In genomic region chr4:173827707-173828106, GRCh38 we compare ENCODE assay signal across 21 cellular contexts.
A peak's percentile ranks its signal among the peaks of the same experiment; 100 is the strongest.
DNase-seq lines count a peak whose midpoint lies in the region; ATAC-seq and TF ChIP-seq lines count a peak whose summit lies in the region.
"Had no signal": no experiment of that assay in that cellular context is flagged by ENCODE, and none has a peak within 500 bp of the region (broad histone marks: within the 10 kb centered on the region; RNA-seq: fewer than 3 reads in every experiment).

No MANE protein-coding gene starts in this region.

- no TSS peak for BruUV-seq in A673 (replicated peaks; lab: Mats Ljungman, UMichigan)

- H3K4me2 ChIP-seq in Loucy (ENCODE audit: low read depth, low read length, poor library complexity, severe bottlenecking) (no peak overlapping the region), neuronal stem cell (ENCODE audit: insufficient read depth, low read length, poor library complexity, severe bottlenecking) (no peak overlapping the region)

- no peak overlapping the region for H2BK5ac ChIP-seq in neuronal stem cell (ENCODE audit: low read length)

- H3K36me3 ChIP-seq in A673 (ENCODE audit: insufficient read depth, low read length, poor library complexity, severe bottlenecking), result no peaks in the 10 kb centered on the region
- H3K36me3 ChIP-seq in Loucy (ENCODE audit: insufficient read depth, low read length), result no peaks in the 10 kb centered on the region
- H3K36me3 ChIP-seq in neuronal stem cell (replicated peaks in 1 of 2; ENCODE audit: control insufficient read depth in 2 of 2, insufficient read depth in 2 of 2, low read length in 2 of 2), result no peaks in the 10 kb centered on the region
- H3K36me3 ChIP-seq in spleen, result no peaks in the 10 kb centered on the region
- no peaks in the 10 kb centered on the region for H3K36me3 ChIP-seq in effector memory CD4-positive, alpha-beta T cell (ENCODE audit: control insufficient read depth, insufficient read depth, low read length)

- H3K27me3 ChIP-seq in A673 (replicated peaks; ENCODE audit: insufficient read depth, low read depth, low read length, poor library complexity) (no peaks in the 10 kb centered on the region), Loucy (ENCODE audit: insufficient read depth, low read length, poor library complexity, severe bottlenecking) (no peaks in the 10 kb centered on the region), neuronal stem cell (ENCODE audit: control insufficient read depth in 3 of 3, insufficient read depth in 3 of 3, low read depth in 1 of 3, low read length in 3 of 3) (no peaks in the 10 kb centered on the region), spleen (replicated peaks in 1 of 7) (no peaks in the 10 kb centered on the region)
- H3K27me3 ChIP-seq in effector memory CD4-positive, alpha-beta T cell (replicated peaks; ENCODE audit: control insufficient read depth, insufficient read depth, low read length, poor library complexity, severe bottlenecking), result no peaks in the 10 kb centered on the region

- no peaks in the 10 kb centered on the region for H3K79me1 ChIP-seq in neuronal stem cell (ENCODE audit: low read depth, low read length)

- no peak overlapping the region for H3K14ac ChIP-seq in neuronal stem cell (ENCODE audit: low read length)

- H3F3A ChIP-seq in Loucy (ENCODE audit: low read depth), result no peaks in the 10 kb centered on the region

- H2BK12ac ChIP-seq in neuronal stem cell (ENCODE audit: low read length), result no peak overlapping the region

- intact Hi-C loops in A673 (cut with micrococcal nuclease; ENCODE audit: unreplicated experiment) (no loop called here), spleen (cut with DNase I; ENCODE audit: low total_unique reads) (no loop called here)

- no peak overlapping the region for H4K8ac ChIP-seq in neuronal stem cell (ENCODE audit: low read depth, low read length)

- no peaks in the 10 kb centered on the region for H3K4me1 ChIP-seq in A673 (ENCODE audit: insufficient read depth, low read length, poor library complexity, severe bottlenecking)
- H3K4me1 ChIP-seq in Loucy (ENCODE audit: insufficient read depth, low read length, poor library complexity, severe bottlenecking), result no peaks in the 10 kb centered on the region
- H3K4me1 ChIP-seq in neuronal stem cell (ENCODE audit: control insufficient read depth in 2 of 2, insufficient read depth in 1 of 2, low read depth in 1 of 2, low read length in 2 of 2), result no peaks in the 10 kb centered on the region
- H3K4me1 ChIP-seq in spleen, result no peaks in the 10 kb centered on the region
- no peaks in the 10 kb centered on the region for H3K4me1 ChIP-seq in effector memory CD4-positive, alpha-beta T cell (ENCODE audit: control insufficient read depth, insufficient read depth, low read length, poor library complexity, severe bottlenecking)
- H3K4me1 ChIP-seq: Caco-2 had no signal

- H3K4ac ChIP-seq in neuronal stem cell (ENCODE audit: low read length), result no peak overlapping the region

- H3K9me2 ChIP-seq in Loucy (replicated peaks; ENCODE audit: low read depth, low read length), result no peaks in the 10 kb centered on the region

- H3K9ac ChIP-seq in Loucy (ENCODE audit: low read depth, low read length, poor library complexity, severe bottlenecking) (no peak overlapping the region), neuronal stem cell (ENCODE audit: low read depth, low read length, poor library complexity) (no peak overlapping the region)

- TF ChIP-seq CTCF in A673 (conservative IDR thresholded peaks at IDR 0.05; ENCODE audit: low read depth, low read length) (peak; percentile 48), C4-2B (conservative IDR thresholded peaks at IDR 0.05) (peak; percentile 11; the same call in 1 of the 2 replicates), Loucy (conservative IDR thresholded peaks at IDR 0.05; ENCODE audit: low read length) (peak; percentile 45; the same call in 1 of the 2 replicates), cardiac fibroblast (IDR thresholded peaks at IDR 0.05; ENCODE audit: low read depth, low read length) (no peak), spleen (IDR thresholded peaks at IDR 0.05 in 8 of 11, conservative IDR thresholded peaks at IDR 0.05 in 3 of 11) (peak in 2 of 11 experiments; percentile 5 to 7)

- ATAC-seq in GM19452 (IDR thresholded peaks at IDR 0.05; ENCODE audit: unreplicated experiment), result no peak
- ATAC-seq: effector memory CD8-positive, alpha-beta T cell; GM12878; natural killer cell treated with Interleukin-12 subunit alpha and Interleukin-12 subunit beta and Interleukin-15 and Interleukin-18, amount 100 ng/mL, for 72 hours had no signal

- H2BK120ac ChIP-seq in neuronal stem cell (ENCODE audit: low read depth, low read length), result no peak overlapping the region

- TF ChIP-seq POLR2A in spleen (IDR thresholded peaks at IDR 0.05), result no peak

- no peak overlapping the region for H4K91ac ChIP-seq in neuronal stem cell (ENCODE audit: low read depth, low read length, poor library complexity)

- CTCF ChIA-PET in A673 (lab: Charles Lee), result no interaction called here

- POLR2A ChIA-PET in A673 (lab: Charles Lee; ENCODE audit: low non-redundant PET), result no interaction called here

- no peak overlapping the region for H2AFZ ChIP-seq in Loucy (ENCODE audit: low read length)
- H2AFZ ChIP-seq in neuronal stem cell (ENCODE audit: low read length), result no peak overlapping the region

- no peaks in the 10 kb centered on the region for H3K79me2 ChIP-seq in Loucy (ENCODE audit: insufficient read depth, low read length)

- H3K23ac ChIP-seq in neuronal stem cell (ENCODE audit: low read depth, low read length, poor library complexity), result no peak overlapping the region

- no peak overlapping the region for H2AK5ac ChIP-seq in neuronal stem cell (ENCODE audit: low read depth, low read length)

- H3K9me3 ChIP-seq in A673 (ENCODE audit: low read depth, low read length, poor library complexity, severe bottlenecking) (no peaks in the 10 kb centered on the region), Loucy (ENCODE audit: insufficient read depth, low read depth, low read length) (no peaks in the 10 kb centered on the region), neuronal stem cell (replicated peaks in 1 of 2; ENCODE audit: control insufficient read depth in 2 of 2, insufficient read depth in 1 of 2, low read depth in 1 of 2, low read length in 2 of 2) (no peaks in the 10 kb centered on the region), spleen (peaks cover 0 to 8% (median 0%) of the 10 kb centered on the region in 8 donors)
- H3K9me3 ChIP-seq in effector memory CD4-positive, alpha-beta T cell (ENCODE audit: control insufficient read depth, low read length), result no peaks in the 10 kb centered on the region
- H3K9me3 ChIP-seq: Caco-2 had no signal

- no CpG with 5 or more reads among the region's 2 CpGs for WGBS in neuronal stem cell (ENCODE audit: extremely low coverage in 2 of 2, insufficient read length in 2 of 2, insufficient replicate concordance in 1 of 2), 2 donors
- WGBS in spleen, 5 donors, result 41 to 54% (median 47%) methylated on average over 2 of the region's 2 CpGs

- no peak overlapping the region for H2BK15ac ChIP-seq in neuronal stem cell (ENCODE audit: low read length)

- peak; percentile 52 for DNase-seq in A673 (ENCODE audit: low spot score)
- peak; percentile 11 to 18 for DNase-seq in cardiac fibroblast (ENCODE audit: low read depth in 2 of 2)
- DNase-seq in neuronal stem cell (ENCODE audit: low spot score), result no peak
- no peak for DNase-seq in spleen
- no peak for DNase-seq in effector memory CD4-positive, alpha-beta T cell
- DNase-seq: activated CD4-positive, alpha-beta T cell treated with anti-CD3 and anti-CD28 coated beads, Interleukin-2, amount 10 ng/mL, durations not matched to agents 24 days and 14 days; activated CD8-positive, alpha-beta memory T cell treated with anti-CD3 and anti-CD28 coated beads, Interleukin-2, amount 50 U/mL, for 4 hours; activated gamma-delta T cell; Caco-2; cerebellar nuclear complex; effector memory CD8-positive, alpha-beta T cell; GDM1; NCI-H2029; NCI-H510A; stimulated activated CD4-positive, alpha-beta T cell treated with anti-CD3 and anti-CD28 coated beads, Interleukin-4, amount 100 ng/mL, for 4 hours had no signal

- H3K18ac ChIP-seq in neuronal stem cell (ENCODE audit: low read length), result no peak overlapping the region

- H3K4me3 ChIP-seq in A673 (ENCODE audit: low read depth, low read length, poor library complexity, severe bottlenecking), result no peak overlapping the region
- H3K4me3 ChIP-seq in Loucy (ENCODE audit: low read length, poor library complexity, severe bottlenecking), result no peak overlapping the region
- no peak overlapping the region for H3K4me3 ChIP-seq in cardiac fibroblast (replicated peaks in 1 of 2; ENCODE audit: low read depth in 2 of 2, low read length in 2 of 2)
- H3K4me3 ChIP-seq in neuronal stem cell (ENCODE audit: low read length in 2 of 2), result no peak overlapping the region
- no peak overlapping the region for H3K4me3 ChIP-seq in spleen
- H3K4me3 ChIP-seq in effector memory CD4-positive, alpha-beta T cell (ENCODE audit: insufficient read depth, low read depth, low read length, poor library complexity, severe bottlenecking), result no peak overlapping the region
- H3K4me3 ChIP-seq: GM12878, skin epidermis had no signal

- H3K27ac ChIP-seq in A673 (ENCODE audit: low read depth, low read length, poor library complexity, severe bottlenecking), result no peak overlapping the region
- no peak overlapping the region for H3K27ac ChIP-seq in C4-2B
- H3K27ac ChIP-seq in neuronal stem cell (replicated peaks; ENCODE audit: low read length), result no peak overlapping the region
- no peak overlapping the region for H3K27ac ChIP-seq in spleen
- no peak overlapping the region for H3K27ac ChIP-seq in effector memory CD4-positive, alpha-beta T cell (ENCODE audit: insufficient read depth, low read length, poor library complexity, severe bottlenecking)
- H3K27ac ChIP-seq: skin epidermis had no signal

- no peaks in the 10 kb centered on the region for H4K20me1 ChIP-seq in Loucy (ENCODE audit: insufficient read depth, low read length, poor library complexity, severe bottlenecking)

Comparison
In these comparisons a context has a peak if more than half of its experiments do, and no peak if none do; other contexts are left out.
1. DNase-seq: peak in A673 (single experiment) and cardiac fibroblast (2 of 2); none in neuronal stem cell (single experiment), spleen (single experiment) and effector memory CD4-positive, alpha-beta T cell (0 of 3).